18 cellular contexts compared by ENCODE assay signal in genomic region chr10:119450606-119451304, GRCh38.
DNase-seq lines count a peak whose midpoint lies in the region; TF ChIP-seq lines count a peak whose summit lies in the region.
"Had no signal": no experiment of that assay in that cellular context is flagged by ENCODE, and none has a peak within 500 bp of the region (broad histone marks: within the 10 kb centered on the region; RNA-seq: fewer than 3 reads in every experiment).

No MANE protein-coding gene starts in this region.

- H3K9ac ChIP-seq in BLaER1 treated with 17β-estradiol and CSF1 and Interleukin-3, amounts not matched to agents 10 nM and 100 nM = peak overlapping the region in 10 of 11 experiments; percentile 9 to 55 (median 44); a peak in 15 of 22 replicates
- H3K9ac ChIP-seq in NT2/D1 (ENCODE audit: insufficient read length, low read depth) (peak overlapping the region; percentile 42), skeletal muscle tissue (ENCODE audit: low read depth in 1 of 3, low read length in 3 of 3) (no peak overlapping the region)

- peak overlapping the region; percentile 73 to 92 (median 83) for H3K4me2 ChIP-seq in BLaER1 treated with 17β-estradiol and CSF1 and Interleukin-3, amounts not matched to agents 10 nM and 100 nM

- TF ChIP-seq EP300 in ovary (IDR thresholded peaks at IDR 0.05) = no peak

- H4K20me1 ChIP-seq in BLaER1 treated with 17β-estradiol and CSF1 and Interleukin-3, amounts not matched to agents 10 nM and 100 nM = peaks cover 0 to 2% (median 0%) of the 10 kb centered on the region in 11 experiments; a peak in 4 of 22 replicates

- H3K27me3 ChIP-seq in BLaER1 treated with 17β-estradiol and CSF1 and Interleukin-3, amounts not matched to agents 10 nM and 100 nM = peaks cover 0 to 1% (median 0%) of the 10 kb centered on the region in 11 experiments; a peak in 1 of 22 replicates
- no peaks in the 10 kb centered on the region for H3K27me3 ChIP-seq in NT2/D1 (ENCODE audit: insufficient read depth, insufficient read length)
- peaks cover 0 to 10% (median 0%) of the 10 kb centered on the region in 3 donors for H3K27me3 ChIP-seq in skeletal muscle tissue (ENCODE audit: control insufficient read depth in 3 of 3, insufficient read depth in 3 of 3, low read length in 3 of 3)
- no peaks in the 10 kb centered on the region for H3K27me3 ChIP-seq in ovary
- H3K27me3 ChIP-seq: heart left ventricle had no signal

- 73 to 88% (median 82%) methylated on average over 14 to 16 of the region's 16 CpGs for WGBS in ovary, 3 donors

- H3K27ac ChIP-seq in BLaER1 treated with 17β-estradiol and CSF1 and Interleukin-3, amounts not matched to agents 10 nM and 100 nM = peak overlapping the region in 10 of 11 experiments; percentile 12 to 78 (median 74); a peak in 19 of 22 replicates
- peak overlapping the region; percentile 40 for H3K27ac ChIP-seq in skeletal muscle tissue (ENCODE audit: low read depth, low read length)
- H3K27ac ChIP-seq in ovary = no peak overlapping the region

- H3K9me3 ChIP-seq in BLaER1 treated with 17β-estradiol and CSF1 and Interleukin-3, amounts not matched to agents 10 nM and 100 nM (replicated peaks in 1 of 11) = no peaks in the 10 kb centered on the region
- H3K9me3 ChIP-seq in NT2/D1 (ENCODE audit: insufficient read depth, low read length) (no peaks in the 10 kb centered on the region), skeletal muscle tissue (ENCODE audit: control insufficient read depth in 3 of 3, low read length in 3 of 3) (no peaks in the 10 kb centered on the region), ovary (no peaks in the 10 kb centered on the region)
- H3K9me3 ChIP-seq: heart left ventricle, mucosa of descending colon had no signal

- H3K36me3 Mint-ChIP-seq in activated T-cell treated with anti-CD3 and anti-CD28 coated beads, Interleukin-2, amount 50 U/mL, for 24 hours (ENCODE audit: low read depth) = peaks cover 30% of the 10 kb centered on the region

- TF ChIP-seq CTCF in fibroblast of mammary gland (conservative IDR thresholded peaks at IDR 0.05; ENCODE audit: control insufficient read depth, insufficient read depth, low read depth, low read length) (no peak), ovary (IDR thresholded peaks at IDR 0.05) (no peak)

- no peak for TF ChIP-seq POLR2A in ovary (IDR thresholded peaks at IDR 0.05)

- no peak for DNase-seq in NT2/D1 (ENCODE audit: low read depth, low spot score)
- DNase-seq in fibroblast of mammary gland (ENCODE audit: low read depth) = peak; percentile 55
- no peak for DNase-seq in activated T-cell treated with anti-CD3 and anti-CD28 coated beads, Interleukin-2, amount 50 U/mL, for 24 hours
- DNase-seq in ovary = no peak
- DNase-seq in stimulated activated CD8-positive, alpha-beta memory T cell treated with anti-CD3 and anti-CD28 coated beads, Interleukin-4, amount 100 ng/mL, for 48 hours = no peak
- no peak for DNase-seq in Ammon's horn (ENCODE audit: low spot score)
- DNase-seq: activated CD4-positive, alpha-beta T cell treated with anti-CD3 and anti-CD28 coated beads, Interleukin-2, amount 50 U/mL, for 1 hour; activated naive CD4-positive, alpha-beta T cell treated with anti-CD3 and anti-CD28 coated beads, Interleukin-2, amount 50 U/mL, for 16 hours; DMS 273 treated with DMSO at 0.1 percent for 48 hours; KG1; kidney glomerular epithelial cell; mucosa of descending colon; NCI-H1092 treated with DMSO at 0.1 percent for 48 hours; NCI-H774; stimulated activated CD4-positive, alpha-beta T cell treated with anti-CD3 and anti-CD28 coated beads, Interleukin-2, amount 100 ng/mL, for 24 hours had no signal

- peaks cover 1% of the 10 kb centered on the region for H3K4me1 Mint-ChIP-seq in activated T-cell treated with anti-CD3 and anti-CD28 coated beads, Interleukin-2, amount 50 U/mL, for 24 hours (ENCODE audit: low read depth)

- H3K9me3 Mint-ChIP-seq in activated T-cell treated with anti-CD3 and anti-CD28 coated beads, Interleukin-2, amount 50 U/mL, for 24 hours = no peaks in the 10 kb centered on the region

- H3K27me3 Mint-ChIP-seq in activated T-cell treated with anti-CD3 and anti-CD28 coated beads, Interleukin-2, amount 50 U/mL, for 24 hours = no peaks in the 10 kb centered on the region

- no peaks in the 10 kb centered on the region for H3K36me3 ChIP-seq in BLaER1 treated with 17β-estradiol and CSF1 and Interleukin-3, amounts not matched to agents 10 nM and 100 nM
- H3K36me3 ChIP-seq in NT2/D1 (ENCODE audit: insufficient read depth, insufficient read length, low read length) (no peaks in the 10 kb centered on the region), skeletal muscle tissue (ENCODE audit: control insufficient read depth in 3 of 3, insufficient read depth in 3 of 3, low read length in 3 of 3) (peaks cover 0 to 17% (median 16%) of the 10 kb centered on the region in 3 donors), ovary (no peaks in the 10 kb centered on the region)

- H3K27ac Mint-ChIP-seq in activated T-cell treated with anti-CD3 and anti-CD28 coated beads, Interleukin-2, amount 50 U/mL, for 24 hours = no peak overlapping the region

- H3K4me3 Mint-ChIP-seq in activated T-cell treated with anti-CD3 and anti-CD28 coated beads, Interleukin-2, amount 50 U/mL, for 24 hours = no peak overlapping the region

- no peak overlapping the region for H3K4me3 ChIP-seq in BLaER1 treated with 17β-estradiol and CSF1 and Interleukin-3, amounts not matched to agents 10 nM and 100 nM
- H3K4me3 ChIP-seq in NT2/D1 (ENCODE audit: insufficient read length, low read depth) = no peak overlapping the region
- H3K4me3 ChIP-seq in fibroblast of mammary gland (ENCODE audit: control insufficient read depth, low read depth, low read length) = no peak overlapping the region
- no peak overlapping the region for H3K4me3 ChIP-seq in skeletal muscle tissue (ENCODE audit: low read length in 3 of 3)
- no peak overlapping the region for H3K4me3 ChIP-seq in ovary
- H3K4me3 ChIP-seq: heart left ventricle, mucosa of descending colon had no signal

- intact Hi-C loops in ovary (cut with DNase I) = no loop called here

- peaks cover 18 to 46% (median 39%) of the 10 kb centered on the region in 10 experiments for H3K4me1 ChIP-seq in BLaER1 treated with 17β-estradiol and CSF1 and Interleukin-3, amounts not matched to agents 10 nM and 100 nM
- H3K4me1 ChIP-seq in NT2/D1 (ENCODE audit: insufficient read depth, insufficient read length) (peaks cover 15% of the 10 kb centered on the region), skeletal muscle tissue (ENCODE audit: control insufficient read depth in 3 of 3, insufficient read depth in 3 of 3, low read length in 3 of 3) (peaks cover 8 to 17% (median 12%) of the 10 kb centered on the region in 3 donors), ovary (ENCODE audit: insufficient read depth) (peaks cover 12% of the 10 kb centered on the region)

Comparison
In these comparisons a context has a peak if more than half of its experiments do, and no peak if none do; other contexts are left out.
1. H3K27ac ChIP-seq: peak in BLaER1 treated with 17β-estradiol and CSF1 and Interleukin-3, amounts not matched to agents 10 nM and 100 nM (10 of 11) and skeletal muscle tissue (single experiment); none in ovary (0 of 2).
2. H3K9ac ChIP-seq: peak in BLaER1 treated with 17β-estradiol and CSF1 and Interleukin-3, amounts not matched to agents 10 nM and 100 nM (10 of 11) and NT2/D1 (single experiment); none in skeletal muscle tissue (0 of 3).